Comparison of ENCODE assay signal across 1 cellular context in genomic region chr2:69770193-69770702, GRCh38.
TF ChIP-seq lines count a peak whose summit lies in the region.

No MANE protein-coding gene starts in this region.

TF ChIP-seq in K562, 482 proteins besides CTCF, POLR2A, EP300 and RAD21 (continued from another document):
- TF ChIP-seq KLF16 (IDR thresholded peaks at IDR 0.05) (no peak), EWSR1 (IDR thresholded peaks at IDR 0.05; ENCODE audit: borderline replicate concordance, low read depth, partially characterized antibody) (no peak), MIER1 (IDR thresholded peaks at IDR 0.05; ENCODE audit: low read depth) (no peak), RBM14 (IDR thresholded peaks at IDR 0.05; ENCODE audit: borderline replicate concordance, insufficient read depth, low read depth, low read length) (no peak)
- TF ChIP-seq, protein P1, sequence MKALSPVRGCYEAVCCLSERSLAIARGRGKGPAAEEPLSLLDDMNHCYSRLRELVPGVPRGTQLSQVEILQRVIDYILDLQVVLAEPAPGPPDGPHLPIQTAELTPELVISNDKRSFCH (CRISPR knock-in tag; IDR thresholded peaks at IDR 0.05), result no peak
- TF ChIP-seq, protein P1 (tag; IDR thresholded peaks at IDR 0.05), result no peak
